In the genomic region with DNA sequence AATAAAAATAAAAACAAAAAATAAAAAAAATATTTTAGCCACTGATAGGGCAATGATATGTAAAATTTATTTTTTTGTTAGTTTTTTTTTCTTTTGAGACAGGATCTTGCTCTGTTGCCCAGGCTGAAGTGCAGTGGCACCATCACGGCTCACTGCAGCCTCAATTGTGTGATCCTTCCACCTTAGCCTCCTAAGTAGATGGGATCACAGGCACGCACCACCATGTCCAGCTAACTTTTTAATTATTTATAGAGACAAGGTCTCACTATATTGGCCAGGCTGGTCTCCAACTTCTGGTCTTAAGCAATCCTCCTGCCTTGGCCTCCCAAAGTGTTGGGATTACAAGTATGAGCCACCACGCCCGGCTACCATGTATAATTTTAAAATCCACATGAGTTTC, we compare ENCODE assay signal across 24 cellular contexts. TPM values are rescaled to one million over a fixed set of nuclear protein-coding genes. Genes with fewer than 3 reads are reported as not detected.
"Had no signal": no experiment of that assay in that cellular context is flagged by ENCODE, and none has a peak within 500 bp of the region (broad histone marks: within the 10 kb centered on the region; RNA-seq: fewer than 3 reads in every experiment).

No MANE protein-coding gene starts in this region.

- H3K9me3 ChIP-seq: esophagus muscularis mucosa, gastrocnemius medialis, left lung, lower lobe of right lung had no signal

- H3K36me3 ChIP-seq: esophagus muscularis mucosa, gastrocnemius medialis, left lung, lower lobe of right lung had no signal

- H3K27ac ChIP-seq: coronary artery, dorsolateral prefrontal cortex, esophagus muscularis mucosa, foreskin keratinocyte, gastrocnemius medialis, left lung, lower lobe of right lung had no signal

- H3K4me3 ChIP-seq: coronary artery, dorsolateral prefrontal cortex, esophagus muscularis mucosa, gastrocnemius medialis, left lung, lower lobe of right lung had no signal

- H3K4me1 ChIP-seq: esophagus muscularis mucosa, gastrocnemius medialis, left lung, lower lobe of right lung had no signal

- DNase-seq: dermis blood vessel endothelial cell; dorsolateral prefrontal cortex; effector CD4-positive, alpha-beta T cell; effector memory CD4-positive, alpha-beta T cell; foreskin keratinocyte; gastrocnemius medialis; glutamatergic neuron; head of caudate nucleus; hippocampal formation; left cardiac atrium; left lung; left ventricle myocardium superior; lower lobe of right lung; mesendoderm; midbrain had no signal

- H3K27me3 ChIP-seq: foreskin keratinocyte had no signal

- ATAC-seq: foreskin keratinocyte, gastrocnemius medialis, left cardiac atrium, left lung, left ventricle myocardium superior, lower lobe of right lung had no signal

RNA-seq across cellular contexts. Expression of gene CAGE1, which starts 59.5 kb away (rescaled TPM):
- total RNA-seq: endothelial cell of umbilical vein, epithelial cell of proximal tubule, esophagus muscularis mucosa, gastrocnemius medialis, glomerular endothelial cell, kidney epithelial cell, left lung, left ventricle myocardium superior, lower leg skin, lower lobe of right lung, mucosa of gallbladder had no signal
- polyA plus RNA-seq: endothelial cell of umbilical vein, fibroblast of lung had no signal
